In genomic region chr2:172281648-172282576, GRCh38 we compare ENCODE assay signal across 14 cellular contexts.
DNase-seq lines count a peak whose midpoint lies in the region; ATAC-seq and TF ChIP-seq lines count a peak whose summit lies in the region.
"Had no signal": no experiment of that assay in that cellular context is flagged by ENCODE, and none has a peak within 500 bp of the region (broad histone marks: within the 10 kb centered on the region; RNA-seq: fewer than 3 reads in every experiment).

No MANE protein-coding gene starts in this region.

- no peak overlapping the region for H3K4me3 ChIP-seq in HCT116 (replicated peaks in 1 of 2; ENCODE audit: low read depth in 1 of 2, low read length in 2 of 2)
- no peak overlapping the region for H3K4me3 ChIP-seq in SJSA1
- H3K4me3 ChIP-seq in fibroblast of mammary gland (ENCODE audit: control insufficient read depth, low read depth, low read length): no peak overlapping the region

- TF ChIP-seq CTCF in HCT116 (IDR thresholded peaks at IDR 0.05 in 2 of 3, conservative IDR thresholded peaks at IDR 0.05 in 1 of 3; ENCODE audit: borderline replicate concordance in 1 of 3, insufficient read depth in 1 of 3, low read depth in 2 of 3, low read length in 2 of 3) (no peak), fibroblast of mammary gland (conservative IDR thresholded peaks at IDR 0.05; ENCODE audit: control insufficient read depth, insufficient read depth, low read depth, low read length) (no peak)

- POLR2A ChIA-PET in HCT116 (lab: Charles Lee): interaction anchor here (0.8 to 1.1 kb wide), 2 partner anchors 28 to 33 kb away, joined by 3 read pairs; no protein-coding TSS in a partner anchor

- DNase-seq in HCT116 (ENCODE audit: low read depth, low spot score) (no peak), SJSA1 (ENCODE audit: low read depth in 1 of 2, low spot score in 2 of 2) (peak; percentile 55 to 59), fibroblast of mammary gland (ENCODE audit: low read depth) (peak; percentile 86), renal cortical epithelial cell (ENCODE audit: low read depth) (peak; percentile 24), NCI-H82 treated with DMSO at 0.1 percent for 48 hours (lab: John Stamatoyannopoulos, UW; ENCODE audit: unreplicated experiment) (no peak), posterior vena cava (ENCODE audit: low spot score) (no peak), retina (no peak)
- no peak for DNase-seq in activated CD4-positive, alpha-beta T cell treated with anti-CD3 and anti-CD28 coated beads for 1 hour
- DNase-seq: activated CD4-positive, alpha-beta memory T cell treated with anti-CD3 and anti-CD28 coated beads, Interleukin-2, amount 10 ng/mL, durations not matched to agents 7 days and 5 days; activated gamma-delta T cell; CD8-positive, alpha-beta memory T cell; NCI-H524 treated with DMSO at 0.1 percent for 48 hours; T-helper 9 cell had no signal

- no peak overlapping the region for H3K9ac ChIP-seq in HCT116 (ENCODE audit: low read length)

- CTCF ChIA-PET in HCT116 (lab: Charles Lee): interaction anchor here (1.4 to 2.0 kb wide), 2 partner anchors 179 to 180 kb away, joined by 6 to 7 read pairs; no protein-coding TSS in a partner anchor

- TF ChIP-seq POLR2A in HCT116 (IDR thresholded peaks at IDR 0.05; ENCODE audit: borderline replicate concordance, extremely low read depth, insufficient read depth, insufficient read length): no peak

- no peaks in the 10 kb centered on the region for H3K9me2 ChIP-seq in HCT116 (ENCODE audit: insufficient read depth)

- TF ChIP-seq RAD21 in HCT116 (IDR thresholded peaks at IDR 0.05; ENCODE audit: low read depth): no peak

- intact Hi-C loops in HCT116 (cut with micrococcal nuclease): no loop called here
- intact Hi-C loops in posterior vena cava (cut with DNase I): no loop called here

- H2AFZ ChIP-seq in HCT116 (ENCODE audit: low read depth, low read length, poor library complexity, severe bottlenecking): peak overlapping the region; percentile 48

- no peaks in the 10 kb centered on the region for H3K27me3 ChIP-seq in HCT116 (ENCODE audit: insufficient read depth, low read length)
- H3K27me3 ChIP-seq in SJSA1 (replicated peaks): no peaks in the 10 kb centered on the region

- ATAC-seq in HCT116: no peak
- ATAC-seq: HepG2 had no signal

- RAD21 ChIA-PET in HCT116 (lab: Charles Lee; ENCODE audit: low non-redundant PET in 1 of 2, low total read pairs in 2 of 2, uncharacterized antibody in 2 of 2, unreplicated experiment in 2 of 2): interaction anchor here in 1 of 2 experiments (0.7 kb wide), 1 partner anchor 80 kb away, joined by 3 read pairs; no protein-coding TSS in a partner anchor

- 0 out of 4 replicates have a peak, but pooled peaks cover 0 to 3% of the 10 kb centered on the region in 2 experiments for H3K9me3 ChIP-seq in HCT116 (ENCODE audit: control insufficient read depth in 1 of 2, insufficient read depth in 1 of 2, low read depth in 1 of 2, low read length in 2 of 2)
- H3K9me3 ChIP-seq in SJSA1 (replicated peaks): no peaks in the 10 kb centered on the region

- BruUV-seq in HCT116 (replicated peaks; lab: Mats Ljungman, UMichigan): no TSS peak

- H3K4me1 ChIP-seq in HCT116 (ENCODE audit: control insufficient read depth in 1 of 2, insufficient read depth in 2 of 2, low read length in 2 of 2) (peaks cover 7 to 14% of the 10 kb centered on the region in 2 experiments), SJSA1 (replicated peaks) (peaks cover 37% of the 10 kb centered on the region)

- H3K4me2 ChIP-seq in HCT116 (ENCODE audit: low read length): no peak overlapping the region

- no peaks in the 10 kb centered on the region for H3K79me2 ChIP-seq in HCT116 (ENCODE audit: insufficient read depth, low read length)

- H4K20me1 ChIP-seq in HCT116 (ENCODE audit: insufficient read depth): no peaks in the 10 kb centered on the region

- H3K27ac ChIP-seq in HCT116 (ENCODE audit: low read depth, low read length) (no peak overlapping the region), SJSA1 (peak overlapping the region; percentile 76)

- no peaks in the 10 kb centered on the region for H3K36me3 ChIP-seq in HCT116 (ENCODE audit: control insufficient read depth in 1 of 2, insufficient read depth in 2 of 2, low read length in 2 of 2)
- no peaks in the 10 kb centered on the region for H3K36me3 ChIP-seq in SJSA1

TF ChIP-seq in HCT116, 20 proteins besides CTCF, POLR2A, EP300 and RAD21:
- no peak for TF ChIP-seq CEBPB (IDR thresholded peaks at IDR 0.05; ENCODE audit: low read depth)
- TF ChIP-seq ZBTB33 (IDR thresholded peaks at IDR 0.05; ENCODE audit: extremely low read depth, insufficient replicate concordance, low read length): no peak
- no peak for TF ChIP-seq ZNF274 (IDR thresholded peaks at IDR 0.05; ENCODE audit: low read depth, low read length)
- TF ChIP-seq SP1 (IDR thresholded peaks at IDR 0.05; ENCODE audit: low read depth): no peak
- TF ChIP-seq POLR2AphosphoS5 (IDR thresholded peaks at IDR 0.05; ENCODE audit: low read depth, low read length): no peak
- TF ChIP-seq ZFX (IDR thresholded peaks at IDR 0.05): no peak

Comparison
In these comparisons a context has a peak if more than half of its experiments do, and no peak if none do; other contexts are left out.
1. DNase-seq: peak in SJSA1 (2 of 2), fibroblast of mammary gland (single experiment) and renal cortical epithelial cell (single experiment); none in HCT116 (single experiment), activated CD4-positive, alpha-beta T cell treated with anti-CD3 and anti-CD28 coated beads for 1 hour (single experiment), NCI-H82 treated with DMSO at 0.1 percent for 48 hours (single experiment), posterior vena cava (single experiment) and retina (single experiment).